In genomic region chr10:683448-684071, GRCh38 we compare ENCODE assay signal across 9 cellular contexts. TPM values are rescaled to one million over a fixed set of nuclear protein-coding genes. Genes with fewer than 3 reads are reported as not detected.
DNase-seq lines count a peak whose midpoint lies in the region; ATAC-seq and TF ChIP-seq lines count a peak whose summit lies in the region.
"Had no signal": no experiment of that assay in that cellular context is flagged by ENCODE, and none has a peak within 500 bp of the region (broad histone marks: within the 10 kb centered on the region; RNA-seq: fewer than 3 reads in every experiment).

No MANE protein-coding gene starts in this region.

- H3K9me3 ChIP-seq in tibial artery: no peaks in the 10 kb centered on the region

- no peaks in the 10 kb centered on the region for H3K36me3 ChIP-seq in tibial artery

- ATAC-seq in HG02642 (IDR thresholded peaks at IDR 0.05; ENCODE audit: poor library complexity, unreplicated experiment) (no peak), HG03139 (IDR thresholded peaks at IDR 0.05; ENCODE audit: unreplicated experiment) (no peak)

- peak overlapping the region; percentile 71 to 86 for H3K27ac ChIP-seq in tibial artery

- intact Hi-C loops in tibial artery (cut with DNase I; ENCODE audit: low total_unique reads): loop anchor here (10.0 kb wide), 1 partner anchor 89 kb away; no protein-coding TSS in a partner anchor

- no peak overlapping the region for H3K27ac Mint-ChIP-seq in activated CD4-positive, alpha-beta memory T cell treated with anti-CD3 and anti-CD28 coated beads, Interleukin-2, amount 10 ng/mL, durations not matched to agents 7 days and 5 days
- H3K27ac Mint-ChIP-seq: activated T-helper 1 cell treated with anti-CD3 and anti-CD28 coated beads, Interleukin-12 subunit alpha, Interleukin-12 subunit beta, Interleukin-2, Interleukin-4 antibody, amounts not matched to agents 30 ng/mL and 10 ng/mL and 1 ng/mL, durations not matched to agents 14 hours and 24 hours and 36 hours had no signal

- DNase-seq in HFF-Myc (ENCODE audit: extremely low read depth, low read depth) (peak; percentile 68), astrocyte of the cerebellum (ENCODE audit: low read depth) (peak; percentile 70), kidney tubule cell (ENCODE audit: low spot score) (peak; percentile 92), tibial artery (peak; percentile 45 to 91), foreskin melanocyte (no peak)
- DNase-seq in activated CD4-positive, alpha-beta memory T cell treated with anti-CD3 and anti-CD28 coated beads, Interleukin-2, amount 10 ng/mL, durations not matched to agents 7 days and 5 days: no peak

- H3K4me1 ChIP-seq in tibial artery: peaks cover 0 to 74% (median 37%) of the 10 kb centered on the region in 4 donors

- H3K9me3 Mint-ChIP-seq in activated CD4-positive, alpha-beta memory T cell treated with anti-CD3 and anti-CD28 coated beads, Interleukin-2, amount 10 ng/mL, durations not matched to agents 7 days and 5 days: no peaks in the 10 kb centered on the region
- H3K9me3 Mint-ChIP-seq: activated T-helper 1 cell treated with anti-CD3 and anti-CD28 coated beads, Interleukin-12 subunit alpha, Interleukin-12 subunit beta, Interleukin-2, Interleukin-4 antibody, amounts not matched to agents 30 ng/mL and 10 ng/mL and 1 ng/mL, durations not matched to agents 14 hours and 24 hours and 36 hours had no signal

- H3K4me3 ChIP-seq in HFF-Myc (replicated peaks; ENCODE audit: low read depth, low read length): peak overlapping the region; percentile 32
- peak overlapping the region; percentile 29 for H3K4me3 ChIP-seq in astrocyte of the cerebellum (ENCODE audit: low read depth, low read length)
- peak overlapping the region; percentile 38 to 45 for H3K4me3 ChIP-seq in tibial artery

- no peak overlapping the region for H3K4me3 Mint-ChIP-seq in activated CD4-positive, alpha-beta memory T cell treated with anti-CD3 and anti-CD28 coated beads, Interleukin-2, amount 10 ng/mL, durations not matched to agents 7 days and 5 days
- H3K4me3 Mint-ChIP-seq: activated T-helper 1 cell treated with anti-CD3 and anti-CD28 coated beads, Interleukin-12 subunit alpha, Interleukin-12 subunit beta, Interleukin-2, Interleukin-4 antibody, amounts not matched to agents 30 ng/mL and 10 ng/mL and 1 ng/mL, durations not matched to agents 14 hours and 24 hours and 36 hours had no signal

- in situ Hi-C loops in astrocyte of the cerebellum (cut with HindIII; ENCODE audit: low sequenced_read_pairs): no loop called here

- peaks cover 17% of the 10 kb centered on the region for H3K27me3 Mint-ChIP-seq in activated CD4-positive, alpha-beta memory T cell treated with anti-CD3 and anti-CD28 coated beads, Interleukin-2, amount 10 ng/mL, durations not matched to agents 7 days and 5 days

- no peaks in the 10 kb centered on the region for H3K27me3 ChIP-seq in tibial artery

- CTCF ChIA-PET in activated CD4-positive, alpha-beta memory T cell treated with anti-CD3 and anti-CD28 coated beads, Interleukin-2, amount 10 ng/mL, durations not matched to agents 7 days and 5 days (lab: Charles Lee): no interaction called here

- H3K4me1 Mint-ChIP-seq in activated CD4-positive, alpha-beta memory T cell treated with anti-CD3 and anti-CD28 coated beads, Interleukin-2, amount 10 ng/mL, durations not matched to agents 7 days and 5 days: peaks cover 3% of the 10 kb centered on the region

- TF ChIP-seq CTCF in HFF-Myc (IDR thresholded peaks at IDR 0.05; ENCODE audit: low read depth, low read length, missing control alignments) (no peak), astrocyte of the cerebellum (IDR thresholded peaks at IDR 0.05; ENCODE audit: low read depth, low read length, missing control alignments) (peak; percentile 40), tibial artery (IDR thresholded peaks at IDR 0.05) (no peak)

- H3K36me3 Mint-ChIP-seq in activated CD4-positive, alpha-beta memory T cell treated with anti-CD3 and anti-CD28 coated beads, Interleukin-2, amount 10 ng/mL, durations not matched to agents 7 days and 5 days (ENCODE audit: low read depth): no peaks in the 10 kb centered on the region

- POLR2A ChIA-PET in activated CD4-positive, alpha-beta memory T cell treated with anti-CD3 and anti-CD28 coated beads, Interleukin-2, amount 10 ng/mL, durations not matched to agents 7 days and 5 days (lab: Charles Lee): no interaction called here

RNA-seq across cellular contexts. Expression of gene DIP2C, which starts 5.9 kb away (rescaled TPM):
- under 1 TPM; 0.70 to 0.76 TPM for total RNA-seq in activated CD4-positive, alpha-beta memory T cell treated with anti-CD3 and anti-CD28 coated beads, Interleukin-2, amount 10 ng/mL, durations not matched to agents 7 days and 5 days

Comparison
In these comparisons a context has a peak if more than half of its experiments do, and no peak if none do; other contexts are left out.
1. DNase-seq: peak in HFF-Myc (single experiment), astrocyte of the cerebellum (single experiment), kidney tubule cell (single experiment) and tibial artery (2 of 2); none in activated CD4-positive, alpha-beta memory T cell treated with anti-CD3 and anti-CD28 coated beads, Interleukin-2, amount 10 ng/mL, durations not matched to agents 7 days and 5 days (single experiment) and foreskin melanocyte (single experiment).
2. Peak in every context shown above with its lines, with median percentiles within 50 percentile points of each other: H3K4me3 ChIP-seq.